Comparison of ENCODE assay signal across 8 cellular contexts in the genomic region with DNA sequence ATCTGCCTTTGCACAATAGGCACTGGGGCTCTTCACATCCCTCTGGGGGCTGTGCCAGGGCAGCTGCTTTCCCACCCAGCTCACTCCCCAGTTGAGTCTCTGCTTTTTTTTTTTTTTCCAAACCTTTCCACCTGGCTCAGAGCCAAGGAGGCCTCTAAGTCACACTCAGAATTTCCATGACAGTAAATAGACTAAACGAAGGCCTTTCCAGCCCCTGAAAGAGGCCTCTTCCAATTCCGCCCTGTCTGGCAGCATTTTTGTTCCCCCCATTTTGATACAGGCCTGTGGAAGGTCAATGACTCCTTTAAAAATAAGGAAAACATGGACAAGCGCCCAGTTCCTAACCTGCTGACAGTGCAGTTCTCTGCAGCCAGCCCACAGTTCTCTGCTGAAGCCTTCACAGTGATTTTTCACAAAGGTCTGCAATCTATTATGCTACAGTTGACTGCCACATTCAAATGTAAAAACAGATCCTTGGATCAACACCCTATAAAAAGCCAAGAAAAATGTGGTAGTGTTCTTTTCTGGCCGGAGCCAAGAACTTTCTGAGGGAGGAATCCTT.
DNase-seq lines count a peak whose midpoint lies in the region; ATAC-seq, FAIRE-seq and TF ChIP-seq lines count a peak whose summit lies in the region.

No MANE protein-coding gene starts in this region.

- no peak overlapping the region for H4K91ac ChIP-seq in IMR-90 (ENCODE audit: insufficient read depth, low read depth, low read length)

- no CpG with 5 or more reads among the region's 4 CpGs for WGBS in IMR-90 (ENCODE audit: extremely low coverage in 2 of 2, insufficient read length in 1 of 2), 2 experiments
- WGBS in hepatocyte (ENCODE audit: low lambda C conversion rate, missing lambda C conversion rate) = 17% methylated on average over 4 of the region's 4 CpGs

- H2AK5ac ChIP-seq in IMR-90 (ENCODE audit: low read depth, low read length) = no peak overlapping the region

- intact Hi-C loops in IMR-90 (cut with micrococcal nuclease) = no loop called here

- no peak overlapping the region for H3K4me3 Mint-ChIP-seq in WTC11

- DNase-seq in IMR-90 (peak; percentile 10), WTC11 (ENCODE audit: low spot score) (no peak), hepatocyte (ENCODE audit: low spot score) (peak; percentile 91), NCI-H2107 (lab: John Stamatoyannopoulos, UW) (no peak), GM12891 (ENCODE audit: insufficient read length, low spot score) (no peak)
- DNase-seq in activated T-cell treated with anti-CD3 and anti-CD28 coated beads, Interleukin-2, amount 50 U/mL, for 48 hours = no peak

- no peak overlapping the region for H4K5ac ChIP-seq in IMR-90 (ENCODE audit: low read depth, low read length)

- no peak overlapping the region for H2BK120ac ChIP-seq in IMR-90 (ENCODE audit: low read depth, low read length)

- H2BK15ac ChIP-seq in IMR-90 (ENCODE audit: low read depth, low read length) = no peak overlapping the region

- H3K79me2 ChIP-seq in hepatocyte = no peaks in the 10 kb centered on the region

- no peaks in the 10 kb centered on the region for H3K9me1 ChIP-seq in IMR-90 (ENCODE audit: insufficient read depth, low read length)

- TF ChIP-seq RAD21 in IMR-90 (IDR thresholded peaks at IDR 0.05; ENCODE audit: low read length) = no peak

- no peaks in the 10 kb centered on the region for H3K9me3 Mint-ChIP-seq in WTC11

- H4K20me1 ChIP-seq in IMR-90 (ENCODE audit: insufficient read depth, low read length) (no peaks in the 10 kb centered on the region), hepatocyte (ENCODE audit: insufficient read depth, poor library complexity, severe bottlenecking) (no peaks in the 10 kb centered on the region)

- H3K9me2 ChIP-seq in hepatocyte (replicated peaks; ENCODE audit: insufficient read depth) = no peaks in the 10 kb centered on the region

- H3K36me3 ChIP-seq in IMR-90 (ENCODE audit: control insufficient read depth, insufficient read depth, low read length) = no peaks in the 10 kb centered on the region
- no peaks in the 10 kb centered on the region for H3K36me3 ChIP-seq in hepatocyte (replicated peaks; ENCODE audit: insufficient read depth, low read depth)
- no peaks in the 10 kb centered on the region for H3K36me3 ChIP-seq in skeletal muscle tissue (ENCODE audit: control insufficient read depth in 3 of 3, insufficient read depth in 3 of 3, low read length in 3 of 3)

- no peak overlapping the region for H3K23ac ChIP-seq in IMR-90 (ENCODE audit: low read depth, low read length)

- no peak for TF ChIP-seq POLR2A in IMR-90 (IDR thresholded peaks at IDR 0.05; ENCODE audit: low read depth, low read length)
- TF ChIP-seq POLR2A in GM12891 (IDR thresholded peaks at IDR 0.05; ENCODE audit: low read depth, low read length) = no peak

- H3K27ac ChIP-seq in IMR-90 (ENCODE audit: insufficient read depth, low read length) (no peak overlapping the region), hepatocyte (peak overlapping the region; percentile 97), skeletal muscle tissue (ENCODE audit: low read depth, low read length) (peak overlapping the region; percentile 83)

- H2AFZ ChIP-seq in IMR-90 (replicated peaks; ENCODE audit: low read length, poor library complexity) = no peak overlapping the region
- no peak overlapping the region for H2AFZ ChIP-seq in hepatocyte

- H3K18ac ChIP-seq in IMR-90 (ENCODE audit: low read depth, low read length) = no peak overlapping the region

- CTCF ChIA-PET in IMR-90 (lab: Yijun Ruan, JAX) (no interaction called here), WTC11 (lab: Charles Lee) (interaction anchor here (0.6 to 1.3 kb wide), 2 partner anchors 107 to 367 kb away, joined by 3 read pairs; a partner anchor contains a TSS)

- FAIRE-seq in GM12891 (lab: Jason Lieb, UNC) = no peak

- H3K9ac ChIP-seq in IMR-90 (ENCODE audit: low read depth, low read length) = no peak overlapping the region
- H3K9ac ChIP-seq in skeletal muscle tissue (ENCODE audit: low read depth in 1 of 3, low read length in 3 of 3) = peak overlapping the region in 2 of 3 donors; percentile 16 to 54

- H3K4me2 ChIP-seq in IMR-90 (ENCODE audit: low read depth, low read length) (no peak overlapping the region), hepatocyte (peak overlapping the region; percentile 52)

- no peak for TF ChIP-seq CTCF in IMR-90 (conservative IDR thresholded peaks at IDR 0.05; ENCODE audit: low read depth, low read length)
- no peak for TF ChIP-seq CTCF in WTC11 (IDR thresholded peaks at IDR 0.05)
- TF ChIP-seq CTCF in hepatocyte (IDR thresholded peaks at IDR 0.05; ENCODE audit: poor library complexity) = no peak

- dilution Hi-C loops in IMR-90 (cut with HindIII; ENCODE audit: low sequenced_read_pairs, unreplicated experiment) = no loop called here

- POLR2A ChIA-PET in IMR-90 (lab: Charles Lee; ENCODE audit: unreplicated experiment) (no interaction called here), WTC11 (lab: Charles Lee) (interaction anchor here (0.9 kb wide), 1 partner anchor 107 kb away, joined by 5 read pairs; a partner anchor contains a TSS)

- no peak overlapping the region for H2BK5ac ChIP-seq in IMR-90 (ENCODE audit: low read depth, low read length, poor library complexity, severe bottlenecking)

- no peak overlapping the region for H2AK9ac ChIP-seq in IMR-90 (replicated peaks; ENCODE audit: low read depth, low read length, poor library complexity)

- H3K27me3 ChIP-seq in IMR-90 (ENCODE audit: control insufficient read depth, insufficient read depth, low read length) (no peaks in the 10 kb centered on the region), hepatocyte (no peaks in the 10 kb centered on the region), skeletal muscle tissue (ENCODE audit: control insufficient read depth in 3 of 3, insufficient read depth in 3 of 3, low read length in 3 of 3) (no peaks in the 10 kb centered on the region)

- H3K4me1 Mint-ChIP-seq in WTC11 = peaks cover 18% of the 10 kb centered on the region

- ATAC-seq in IMR-90 (ENCODE audit: low read depth) (no peak), WTC11 (peak; percentile 51), GM21423 (IDR thresholded peaks at IDR 0.05; ENCODE audit: unreplicated experiment) (no peak)

- no peak overlapping the region for H4K8ac ChIP-seq in IMR-90 (ENCODE audit: low read depth in 2 of 2, low read length in 2 of 2)

- no peak overlapping the region for H3K4ac ChIP-seq in IMR-90 (ENCODE audit: low read depth, low read length)

- no peak overlapping the region for H2BK20ac ChIP-seq in IMR-90 (ENCODE audit: low read depth, low read length)

- H3K27me3 Mint-ChIP-seq in WTC11 (ENCODE audit: low read depth) = no peaks in the 10 kb centered on the region

- H3K4me1 ChIP-seq in IMR-90 (ENCODE audit: control insufficient read depth, insufficient read depth, low read length) (peaks cover 10% of the 10 kb centered on the region), hepatocyte (ENCODE audit: insufficient read depth) (peaks cover 41% of the 10 kb centered on the region), skeletal muscle tissue (ENCODE audit: control insufficient read depth in 3 of 3, insufficient read depth in 3 of 3, low read length in 3 of 3) (peaks cover 34 to 37% (median 36%) of the 10 kb centered on the region in 3 donors)

- no TSS peak for BruUV-seq in IMR-90 (replicated peaks; lab: Mats Ljungman, UMichigan)

- H3K56ac ChIP-seq in IMR-90 (ENCODE audit: extremely low read depth, insufficient read depth, low read length) = no peak overlapping the region

- no peaks in the 10 kb centered on the region for H3K79me1 ChIP-seq in IMR-90 (ENCODE audit: low read depth in 1 of 2, low read length in 2 of 2)

- H3K4me3 ChIP-seq in IMR-90 (ENCODE audit: insufficient read depth, low read depth, low read length) = no peak overlapping the region
- no peak overlapping the region for H3K4me3 ChIP-seq in hepatocyte
- no peak overlapping the region for H3K4me3 ChIP-seq in skeletal muscle tissue (ENCODE audit: low read length in 3 of 3)

- no peaks in the 10 kb centered on the region for H3K36me3 Mint-ChIP-seq in WTC11

- H3K9me3 ChIP-seq in IMR-90 (ENCODE audit: control insufficient read depth, insufficient read depth, low read length) (no peaks in the 10 kb centered on the region), hepatocyte (ENCODE audit: low read depth) (no peaks in the 10 kb centered on the region), skeletal muscle tissue (ENCODE audit: control insufficient read depth in 3 of 3, low read length in 3 of 3) (no peaks in the 10 kb centered on the region)

- no peak overlapping the region for H3K14ac ChIP-seq in IMR-90 (replicated peaks; ENCODE audit: low read depth, low read length)

- in situ Hi-C loops in IMR-90 (cut with MboI; ENCODE audit: low sequenced_read_pairs) = no loop called here

- H3K27ac Mint-ChIP-seq in WTC11 = no peak overlapping the region

TF ChIP-seq in IMR-90, 13 proteins besides CTCF, POLR2A, EP300 and RAD21:
- TF ChIP-seq MAFK (IDR thresholded peaks at IDR 0.05; ENCODE audit: low read depth, low read length) (peak; percentile 92), MAZ (IDR thresholded peaks at IDR 0.05; ENCODE audit: borderline replicate concordance, low read depth, low read length) (no peak)

TF ChIP-seq in WTC11, 78 proteins besides CTCF, POLR2A, EP300 and RAD21 (continues in another document):
- TF ChIP-seq NFYB (CRISPR knock-in tag; conservative IDR thresholded peaks at IDR 0.05; ENCODE audit: low read depth) (no peak), TEAD1 (CRISPR knock-in tag; IDR thresholded peaks at IDR 0.05) (0 out of 2 replicates have a peak, but pooled peaks have one; percentile 10)
- TF ChIP-seq, protein P1, sequence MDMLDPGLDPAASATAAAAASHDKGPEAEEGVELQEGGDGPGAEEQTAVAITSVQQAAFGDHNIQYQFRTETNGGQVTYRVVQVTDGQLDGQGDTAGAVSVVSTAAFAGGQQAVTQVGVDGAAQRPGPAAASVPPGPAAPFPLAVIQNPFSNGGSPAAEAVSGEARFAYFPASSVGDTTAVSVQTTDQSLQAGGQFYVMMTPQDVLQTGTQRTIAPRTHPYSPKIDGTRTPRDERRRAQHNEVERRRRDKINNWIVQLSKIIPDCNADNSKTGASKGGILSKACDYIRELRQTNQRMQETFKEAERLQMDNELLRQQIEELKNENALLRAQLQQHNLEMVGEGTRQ (CRISPR knock-in tag; IDR thresholded peaks at IDR 0.05) = no peak

TF ChIP-seq in GM12891, 5 proteins besides CTCF, POLR2A, EP300 and RAD21:
- no peak for TF ChIP-seq SPI1 (IDR thresholded peaks at IDR 0.05; ENCODE audit: low read depth, low read length)
- no peak for TF ChIP-seq TAF1 (IDR thresholded peaks at IDR 0.05; ENCODE audit: low read depth, low read length)
- no peak for TF ChIP-seq PAX5 (IDR thresholded peaks at IDR 0.05; ENCODE audit: insufficient read depth, low read length, severe bottlenecking)
- no peak for TF ChIP-seq POLR2AphosphoS5 (IDR thresholded peaks at IDR 0.05; ENCODE audit: low read depth, low read length)
- no peak for TF ChIP-seq POU2F2 (IDR thresholded peaks at IDR 0.05; ENCODE audit: low read depth, low read length)

Comparison
In these comparisons a context has a peak if more than half of its experiments do, and no peak if none do; other contexts are left out.
1. DNase-seq: peak in IMR-90 (single experiment) and hepatocyte (single experiment); none in WTC11 (single experiment), NCI-H2107 (single experiment), GM12891 (single experiment) and activated T-cell treated with anti-CD3 and anti-CD28 coated beads, Interleukin-2, amount 50 U/mL, for 48 hours (0 of 2).